Comparison of ENCODE assay signal across 1 cellular context in genomic region chr19:35315883-35316282, GRCh38.
A peak's percentile ranks its signal among the peaks of the same experiment; 100 is the strongest.
TF ChIP-seq lines count a peak whose summit lies in the region.

No MANE protein-coding gene starts in this region.

TF ChIP-seq in GM12878, 131 proteins besides CTCF, POLR2A, EP300 and RAD21:
- peak; percentile 13; the same call in 1 of the 2 replicates for TF ChIP-seq SMC3 (IDR thresholded peaks at IDR 0.05; ENCODE audit: borderline replicate concordance, low read length)
- no peak for TF ChIP-seq TCF12 (IDR thresholded peaks at IDR 0.05; ENCODE audit: low read depth, low read length)
- no peak for TF ChIP-seq ZNF207 (IDR thresholded peaks at IDR 0.05; ENCODE audit: borderline replicate concordance)
- TF ChIP-seq NBN (IDR thresholded peaks at IDR 0.05) = no peak
- no peak for TF ChIP-seq KAT2A (conservative IDR thresholded peaks at IDR 0.05; ENCODE audit: control insufficient read depth, low read depth, low read length)
- TF ChIP-seq CEBPZ (IDR thresholded peaks at IDR 0.05; ENCODE audit: low read depth, low read length) = no peak
